In the genomic region with DNA sequence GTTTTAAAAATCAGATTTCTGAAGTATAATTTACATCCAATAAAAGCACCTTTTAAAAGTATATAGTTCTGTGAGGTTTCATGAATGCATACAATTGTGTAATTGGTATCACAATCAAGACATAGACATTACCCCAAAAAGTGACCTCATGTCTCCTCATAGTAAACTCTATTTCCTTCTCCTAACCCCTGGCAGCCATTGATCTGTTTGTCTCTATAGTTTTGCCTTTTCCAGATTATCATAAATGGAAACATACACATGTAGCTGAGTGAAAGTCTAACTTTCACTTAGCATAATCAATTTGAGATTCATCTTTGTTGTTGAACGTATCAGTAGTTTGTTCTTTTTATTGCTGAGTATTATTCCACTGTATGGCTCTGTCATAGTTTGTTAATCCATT, we compare ENCODE assay signal across 19 cellular contexts. TPM values are rescaled to one million over a fixed set of nuclear protein-coding genes. Genes with fewer than 3 reads are reported as not detected.
DNase-seq lines count a peak whose midpoint lies in the region; ATAC-seq, FAIRE-seq and TF ChIP-seq lines count a peak whose summit lies in the region.
"Had no signal": no experiment of that assay in that cellular context is flagged by ENCODE, and none has a peak within 500 bp of the region (broad histone marks: within the 10 kb centered on the region; RNA-seq: fewer than 3 reads in every experiment).

No MANE protein-coding gene starts in this region.

- POLR2A ChIA-PET in CD4-positive, alpha-beta memory T cell (lab: Charles Lee; ENCODE audit: partially characterized antibody) = interaction anchor here (2.1 to 3.3 kb wide), 2 partner anchors 21 to 25 kb away, joined by 19 to 33 read pairs; no protein-coding TSS in a partner anchor

- whole genome bisulfite sequencing in endodermal cell (ENCODE audit: insufficient coverage in 1 of 2, insufficient read length in 1 of 2), 2 experiments = 100% methylated on average over 1 of the region's 1 CpG; no CpG with 5 or more reads in 1 of the 2 experiments

- no peak for TF ChIP-seq CTCF in endodermal cell (conservative IDR thresholded peaks at IDR 0.05)

- no peak for DNase-seq in activated T-cell treated with anti-CD3 and anti-CD28 coated beads, Interleukin-2, amount 50 U/mL, for 72 hours
- no peak for DNase-seq in activated T-cell treated with anti-CD3 and anti-CD28 coated beads, Interleukin-2, amount 50 U/mL, for 4 hours
- no peak for DNase-seq in CD4-positive, alpha-beta memory T cell
- no peak for DNase-seq in GM12891 (ENCODE audit: insufficient read length, low spot score)
- no peak for DNase-seq in endodermal cell
- DNase-seq in Right ventricle myocardium inferior (ENCODE audit: missing footprints) = no peak
- DNase-seq: ACHN, C1 segment of cervical spinal cord, COR-L47, H7, HFFc6, NCI-H1694 treated with DMSO at 0.1 percent for 48 hours, NCI-H2107, NCI-H510A, NCI-H774, OCI-M1, SHP77 had no signal

- H3K27ac ChIP-seq in CD4-positive, alpha-beta memory T cell (ENCODE audit: low read depth, low read length) = no peak overlapping the region
- no peak overlapping the region for H3K27ac ChIP-seq in endodermal cell (ENCODE audit: low read depth, low read length)

- peak; percentile 28 for FAIRE-seq in GM12891 (lab: Jason Lieb, UNC)
- FAIRE-seq: K562 had no signal

- peaks cover 54% of the 10 kb centered on the region for H3K4me1 Mint-ChIP-seq in activated T-cell treated with anti-CD3 and anti-CD28 coated beads, Interleukin-2, amount 50 U/mL, for 72 hours (ENCODE audit: low read depth)
- peaks cover 50% of the 10 kb centered on the region for H3K4me1 Mint-ChIP-seq in activated T-cell treated with anti-CD3 and anti-CD28 coated beads, Interleukin-2, amount 50 U/mL, for 4 hours (ENCODE audit: low read depth)
- peaks cover 36 to 46% (median 43%) of the 10 kb centered on the region in 4 donors for H3K4me1 Mint-ChIP-seq in CD4-positive, alpha-beta memory T cell
- peaks cover 43% of the 10 kb centered on the region for H3K4me1 Mint-ChIP-seq in endodermal cell

- no peaks in the 10 kb centered on the region for H3K36me3 Mint-ChIP-seq in activated T-cell treated with anti-CD3 and anti-CD28 coated beads, Interleukin-2, amount 50 U/mL, for 72 hours (ENCODE audit: insufficient read depth in 2 of 2)
- no peaks in the 10 kb centered on the region for H3K36me3 Mint-ChIP-seq in activated T-cell treated with anti-CD3 and anti-CD28 coated beads, Interleukin-2, amount 50 U/mL, for 4 hours (ENCODE audit: insufficient read depth)
- H3K36me3 Mint-ChIP-seq in CD4-positive, alpha-beta memory T cell = peaks cover 3 to 5% of the 10 kb centered on the region in 2 donors
- no peaks in the 10 kb centered on the region for H3K36me3 Mint-ChIP-seq in endodermal cell (ENCODE audit: low read depth)

- peak overlapping the region; percentile 93 for H3K27ac Mint-ChIP-seq in activated T-cell treated with anti-CD3 and anti-CD28 coated beads, Interleukin-2, amount 50 U/mL, for 72 hours
- peak overlapping the region in 5 of 7 donors; percentile 6 to 92 (median 77) for H3K27ac Mint-ChIP-seq in CD4-positive, alpha-beta memory T cell
- peak overlapping the region; percentile 80 for H3K27ac Mint-ChIP-seq in endodermal cell
- H3K27ac Mint-ChIP-seq: HFFc6 had no signal

- H3K36me3 ChIP-seq in CD4-positive, alpha-beta memory T cell (ENCODE audit: insufficient read depth, low read length) = no peaks in the 10 kb centered on the region
- no peaks in the 10 kb centered on the region for H3K36me3 ChIP-seq in endodermal cell (ENCODE audit: control insufficient read depth, insufficient read depth, low read length)

- no peaks in the 10 kb centered on the region for H3K9me3 ChIP-seq in CD4-positive, alpha-beta memory T cell (ENCODE audit: control insufficient read depth in 1 of 2, low read length in 2 of 2)
- H3K9me3 ChIP-seq in endodermal cell (ENCODE audit: control insufficient read depth, low read length) = peaks cover 9% of the 10 kb centered on the region

- H3K27me3 ChIP-seq in CD4-positive, alpha-beta memory T cell (ENCODE audit: insufficient read depth, low read length) = no peaks in the 10 kb centered on the region
- no peaks in the 10 kb centered on the region for H3K27me3 ChIP-seq in endodermal cell (ENCODE audit: control insufficient read depth, insufficient read depth, low read length, poor library complexity, severe bottlenecking)

- H3K9ac ChIP-seq in endodermal cell (ENCODE audit: extremely low read depth, low read length, poor library complexity, severe bottlenecking) = no peak overlapping the region

- no peak for TF ChIP-seq POLR2A in GM12891 (IDR thresholded peaks at IDR 0.05; ENCODE audit: low read depth, low read length)

- no peak overlapping the region for H3K4me3 ChIP-seq in CD4-positive, alpha-beta memory T cell (ENCODE audit: low read length in 2 of 2)
- H3K4me3 ChIP-seq in endodermal cell (ENCODE audit: low read length) = peak overlapping the region; percentile 16
- H3K4me3 ChIP-seq: K562 had no signal

- H3K4me1 ChIP-seq in CD4-positive, alpha-beta memory T cell (ENCODE audit: insufficient read depth, low read length) = peaks cover 38% of the 10 kb centered on the region
- H3K4me1 ChIP-seq in endodermal cell (ENCODE audit: control insufficient read depth, insufficient read depth, low read length) = peaks cover 5% of the 10 kb centered on the region

- intact Hi-C loops in CD4-positive, alpha-beta memory T cell (cut with micrococcal nuclease) = loop anchor here (1.0 to 5.0 kb wide), 2 partner anchors 44 to 61 kb away; a partner anchor contains a TSS
- intact Hi-C loops in Right ventricle myocardium inferior (cut with DNase I) = no loop called here

- H3K27me3 Mint-ChIP-seq in activated T-cell treated with anti-CD3 and anti-CD28 coated beads, Interleukin-2, amount 50 U/mL, for 72 hours (ENCODE audit: low read depth) = no peaks in the 10 kb centered on the region
- H3K27me3 Mint-ChIP-seq in activated T-cell treated with anti-CD3 and anti-CD28 coated beads, Interleukin-2, amount 50 U/mL, for 4 hours (ENCODE audit: low read depth) = no peaks in the 10 kb centered on the region
- H3K27me3 Mint-ChIP-seq in CD4-positive, alpha-beta memory T cell = no peaks in the 10 kb centered on the region
- H3K27me3 Mint-ChIP-seq in endodermal cell (ENCODE audit: insufficient read depth) = peaks cover 10% of the 10 kb centered on the region

- peak overlapping the region; percentile 45 to 55 for H3K4me3 Mint-ChIP-seq in activated T-cell treated with anti-CD3 and anti-CD28 coated beads, Interleukin-2, amount 50 U/mL, for 72 hours
- no peak overlapping the region for H3K4me3 Mint-ChIP-seq in activated T-cell treated with anti-CD3 and anti-CD28 coated beads, Interleukin-2, amount 50 U/mL, for 4 hours
- peak overlapping the region in 1 of 8 donors; percentile 73 for H3K4me3 Mint-ChIP-seq in CD4-positive, alpha-beta memory T cell
- no peak overlapping the region for H3K4me3 Mint-ChIP-seq in endodermal cell
- H3K4me3 Mint-ChIP-seq: HFFc6 had no signal

- CTCF ChIA-PET in CD4-positive, alpha-beta memory T cell (lab: Charles Lee; ENCODE audit: partially characterized antibody) = interaction anchor here (1.2 to 4.9 kb wide), 12 partner anchors 23 to 157 kb away, joined by 3 to 86 read pairs (median 6); a partner anchor contains a TSS

- no peaks in the 10 kb centered on the region for H3K9me3 Mint-ChIP-seq in activated T-cell treated with anti-CD3 and anti-CD28 coated beads, Interleukin-2, amount 50 U/mL, for 72 hours
- H3K9me3 Mint-ChIP-seq in activated T-cell treated with anti-CD3 and anti-CD28 coated beads, Interleukin-2, amount 50 U/mL, for 4 hours = peaks cover under 1% of the 10 kb centered on the region
- H3K9me3 Mint-ChIP-seq in CD4-positive, alpha-beta memory T cell = peaks cover 0 to 6% (median 0%) of the 10 kb centered on the region in 8 donors
- H3K9me3 Mint-ChIP-seq in endodermal cell = no peaks in the 10 kb centered on the region
- H3K9me3 Mint-ChIP-seq: HFFc6 had no signal

- peak; percentile 52 to 60 for ATAC-seq in activated T-cell treated with anti-CD3 and anti-CD28 coated beads, Interleukin-2, amount 50 U/mL, for 72 hours (replicated peaks in 1 of 2)
- ATAC-seq in activated T-cell treated with anti-CD3 and anti-CD28 coated beads, Interleukin-2, amount 50 U/mL, for 4 hours = no peak
- no peak for ATAC-seq in GM19397 (IDR thresholded peaks at IDR 0.05; ENCODE audit: unreplicated experiment)
- ATAC-seq in Right ventricle myocardium inferior = no peak

TF ChIP-seq in GM12891, 5 proteins besides CTCF, POLR2A, EP300 and RAD21:
- TF ChIP-seq TAF1 (IDR thresholded peaks at IDR 0.05; ENCODE audit: low read depth, low read length) (no peak), POU2F2 (IDR thresholded peaks at IDR 0.05; ENCODE audit: low read depth, low read length) (no peak), SPI1 (IDR thresholded peaks at IDR 0.05; ENCODE audit: low read depth, low read length) (no peak), POLR2AphosphoS5 (IDR thresholded peaks at IDR 0.05; ENCODE audit: low read depth, low read length) (no peak), PAX5 (IDR thresholded peaks at IDR 0.05; ENCODE audit: insufficient read depth, low read length, severe bottlenecking) (no peak)

RNA-seq across cellular contexts. Expression of a gene that starts 57.6 kb away (rescaled TPM):
- not detected for total RNA-seq in activated T-cell treated with anti-CD3 and anti-CD28 coated beads, Interleukin-2, amount 50 U/mL, for 72 hours
- not detected for total RNA-seq in activated T-cell treated with anti-CD3 and anti-CD28 coated beads, Interleukin-2, amount 50 U/mL, for 4 hours
- not detected for total RNA-seq in CD4-positive, alpha-beta memory T cell
- polyA plus RNA-seq in CD4-positive, alpha-beta memory T cell = not detected
- polyA plus RNA-seq in GM12891 (2012; ENCODE audit: low read depth, missing spikeins) = not detected
- total RNA-seq in endodermal cell (not detected), Right ventricle myocardium inferior (not detected)
- polyA plus RNA-seq in endodermal cell (2013, experiment 1 of 2) = not detected
- not detected for polyA plus RNA-seq in endodermal cell (2013, experiment 2 of 2)
- total RNA-seq: H7, HFFc6, K562 had no signal
- polyA plus RNA-seq: K562 had no signal

Comparison
In these comparisons a context has a peak if more than half of its experiments do, and no peak if none do; other contexts are left out.
1. ATAC-seq: peak in activated T-cell treated with anti-CD3 and anti-CD28 coated beads, Interleukin-2, amount 50 U/mL, for 72 hours (2 of 2); none in activated T-cell treated with anti-CD3 and anti-CD28 coated beads, Interleukin-2, amount 50 U/mL, for 4 hours (0 of 2), GM19397 (single experiment) and Right ventricle myocardium inferior (single experiment).
2. H3K4me3 Mint-ChIP-seq: peak in activated T-cell treated with anti-CD3 and anti-CD28 coated beads, Interleukin-2, amount 50 U/mL, for 72 hours (2 of 2); none in activated T-cell treated with anti-CD3 and anti-CD28 coated beads, Interleukin-2, amount 50 U/mL, for 4 hours (single experiment) and endodermal cell (single experiment).
3. Peak in every context shown above with its lines, with median percentiles within 50 percentile points of each other: H3K27ac Mint-ChIP-seq.